9 cellular contexts compared by ENCODE assay signal in genomic region chr5:116577064-116577788, GRCh38. TPM values are rescaled to one million over a fixed set of nuclear protein-coding genes. Genes with fewer than 3 reads are reported as not detected.
DNase-seq lines count a peak whose midpoint lies in the region; ATAC-seq and TF ChIP-seq lines count a peak whose summit lies in the region.
"Had no signal": no experiment of that assay in that cellular context is flagged by ENCODE, and none has a peak within 500 bp of the region (broad histone marks: within the 10 kb centered on the region; RNA-seq: fewer than 3 reads in every experiment).

No MANE protein-coding gene starts in this region.

- peaks cover 17% of the 10 kb centered on the region for H3K27me3 ChIP-seq in MM.1S (replicated peaks; ENCODE audit: insufficient read depth, low read length)
- H3K27me3 ChIP-seq in sigmoid colon = no peaks in the 10 kb centered on the region

- peak overlapping the region; percentile 43; the same call in 1 of the 2 replicates for H3K27ac ChIP-seq in MM.1S (ENCODE audit: low read length)
- no peak overlapping the region for H3K27ac ChIP-seq in sigmoid colon
- H3K27ac ChIP-seq in RWPE1 = no peak overlapping the region

- WGBS in sigmoid colon, 2 donors = 70 to 85% methylated on average over 12 of the region's 12 CpGs

- no peaks in the 10 kb centered on the region for H4K20me1 ChIP-seq in MM.1S (ENCODE audit: insufficient read depth, low read length)

- TF ChIP-seq EP300 in sigmoid colon (IDR thresholded peaks at IDR 0.05) = no peak

- H3K4me3 Mint-ChIP-seq in activated CD8-positive, alpha-beta memory T cell treated with anti-CD3 and anti-CD28 coated beads, Interleukin-2, amount 10 ng/mL, durations not matched to agents 7 days and 5 days = no peak overlapping the region
- peak overlapping the region in 1 of 2 donors; percentile 26 for H3K4me3 Mint-ChIP-seq in stimulated activated naive B cell treated with anti-CD40 and anti-IgM and Interleukin-4, amounts not matched to agents 10 μg/mL and 1 μg/mL and 100 μg/mL, for 72 hours

- POLR2A ChIA-PET in RWPE1 (lab: Yijun Ruan, JAX; ENCODE audit: low non-redundant PET) = no interaction called here

- H3K9me2 ChIP-seq in MM.1S (replicated peaks; ENCODE audit: insufficient read depth, low read length) = no peaks in the 10 kb centered on the region

- H3K9me3 ChIP-seq in MM.1S (replicated peaks; ENCODE audit: insufficient read depth, low read length) = no peaks in the 10 kb centered on the region
- H3K9me3 ChIP-seq in sigmoid colon = no peaks in the 10 kb centered on the region

- no peak for DNase-seq in activated CD8-positive, alpha-beta memory T cell treated with anti-CD3 and anti-CD28 coated beads, Interleukin-2, amount 10 ng/mL, durations not matched to agents 7 days and 5 days
- DNase-seq in activated CD8-positive, alpha-beta memory T cell treated with anti-CD3 and anti-CD28 coated beads, Interleukin-2, amount 50 U/mL, for 4 hours = no peak
- DNase-seq in MM.1S (peak; percentile 90), NCI-H2227 treated with DMSO at 0.1 percent for 48 hours (lab: John Stamatoyannopoulos, UW) (no peak), sigmoid colon (no peak), RWPE1 (ENCODE audit: low spot score) (no peak)
- DNase-seq in stimulated activated naive B cell treated with anti-CD40 and anti-IgM and Interleukin-4, amounts not matched to agents 10 μg/mL and 1 μg/mL and 100 μg/mL, for 72 hours = peak; percentile 46
- DNase-seq: T1000 had no signal

- peak overlapping the region; percentile 89 for H3K4me2 ChIP-seq in MM.1S (ENCODE audit: low read depth, low read length)

- ATAC-seq in activated CD8-positive, alpha-beta memory T cell treated with anti-CD3 and anti-CD28 coated beads, Interleukin-2, amount 10 ng/mL, durations not matched to agents 7 days and 5 days = peak; percentile 17
- ATAC-seq in HG02678 (IDR thresholded peaks at IDR 0.05; ENCODE audit: unreplicated experiment) = peak; percentile 47
- ATAC-seq in stimulated activated naive B cell treated with anti-CD40 and anti-IgM and Interleukin-4, amounts not matched to agents 10 μg/mL and 1 μg/mL and 100 μg/mL, for 72 hours (replicated peaks) = peak; percentile 68 to 69

- TF ChIP-seq CTCF in MM.1S (IDR thresholded peaks at IDR 0.05; ENCODE audit: low read length) (no peak), sigmoid colon (IDR thresholded peaks at IDR 0.05) (no peak), RWPE1 (conservative IDR thresholded peaks at IDR 0.05; ENCODE audit: low read depth) (no peak)

- H3K27me3 Mint-ChIP-seq in activated CD8-positive, alpha-beta memory T cell treated with anti-CD3 and anti-CD28 coated beads, Interleukin-2, amount 10 ng/mL, durations not matched to agents 7 days and 5 days = peaks cover 82% of the 10 kb centered on the region
- H3K27me3 Mint-ChIP-seq in stimulated activated naive B cell treated with anti-CD40 and anti-IgM and Interleukin-4, amounts not matched to agents 10 μg/mL and 1 μg/mL and 100 μg/mL, for 72 hours = peaks cover 60 to 70% of the 10 kb centered on the region in 2 donors

- no peak overlapping the region for H3K27ac Mint-ChIP-seq in activated CD8-positive, alpha-beta memory T cell treated with anti-CD3 and anti-CD28 coated beads, Interleukin-2, amount 10 ng/mL, durations not matched to agents 7 days and 5 days
- H3K27ac Mint-ChIP-seq in stimulated activated naive B cell treated with anti-CD40 and anti-IgM and Interleukin-4, amounts not matched to agents 10 μg/mL and 1 μg/mL and 100 μg/mL, for 72 hours = no peak overlapping the region

- H2AFZ ChIP-seq in MM.1S (ENCODE audit: low read length) = no peak overlapping the region

- intact Hi-C loops in sigmoid colon (cut with DNase I) = loop anchor here (10.0 kb wide), 5 partner anchors 158 to 1158 kb away; no protein-coding TSS in a partner anchor

- no peak overlapping the region for H3K9ac ChIP-seq in MM.1S (ENCODE audit: low read length)

- TF ChIP-seq POLR2A in sigmoid colon (IDR thresholded peaks at IDR 0.05) = no peak

- peaks cover 14% of the 10 kb centered on the region for H3F3A ChIP-seq in MM.1S (ENCODE audit: insufficient read depth, low read length)

- peak overlapping the region; percentile 67 for H3K4me3 ChIP-seq in MM.1S (ENCODE audit: low read length)
- no peak overlapping the region for H3K4me3 ChIP-seq in sigmoid colon

- no peaks in the 10 kb centered on the region for H3K79me2 ChIP-seq in MM.1S (ENCODE audit: low read length)

- H3K36me3 ChIP-seq in MM.1S (replicated peaks; ENCODE audit: insufficient read depth, low read length) (no peaks in the 10 kb centered on the region), sigmoid colon (no peaks in the 10 kb centered on the region)

- peaks cover 27% of the 10 kb centered on the region for H3K4me1 Mint-ChIP-seq in activated CD8-positive, alpha-beta memory T cell treated with anti-CD3 and anti-CD28 coated beads, Interleukin-2, amount 10 ng/mL, durations not matched to agents 7 days and 5 days
- H3K4me1 Mint-ChIP-seq in stimulated activated naive B cell treated with anti-CD40 and anti-IgM and Interleukin-4, amounts not matched to agents 10 μg/mL and 1 μg/mL and 100 μg/mL, for 72 hours = peaks cover 24 to 53% of the 10 kb centered on the region in 2 donors

- H3K4me1 ChIP-seq in MM.1S (ENCODE audit: low read length) (peaks cover 8% of the 10 kb centered on the region; the same call in 1 of the 2 replicates), sigmoid colon (peaks cover 0 to 23% (median 11%) of the 10 kb centered on the region in 4 donors)

- CTCF ChIA-PET in activated CD8-positive, alpha-beta memory T cell treated with anti-CD3 and anti-CD28 coated beads, Interleukin-2, amount 10 ng/mL, durations not matched to agents 7 days and 5 days (lab: Charles Lee) = interaction anchor here (1.6 kb wide), 1 partner anchor 31 kb away, joined by 3 read pairs; no protein-coding TSS in a partner anchor
- CTCF ChIA-PET in RWPE1 (lab: Yijun Ruan, JAX) = interaction anchor here (0.5 to 1.1 kb wide), 4 partner anchors 58 to 378 kb away, joined by 3 read pairs; no protein-coding TSS in a partner anchor

- H3K9me3 Mint-ChIP-seq in activated CD8-positive, alpha-beta memory T cell treated with anti-CD3 and anti-CD28 coated beads, Interleukin-2, amount 10 ng/mL, durations not matched to agents 7 days and 5 days (ENCODE audit: low read depth) = no peaks in the 10 kb centered on the region
- H3K9me3 Mint-ChIP-seq in stimulated activated naive B cell treated with anti-CD40 and anti-IgM and Interleukin-4, amounts not matched to agents 10 μg/mL and 1 μg/mL and 100 μg/mL, for 72 hours = no peaks in the 10 kb centered on the region

- peaks cover 1% of the 10 kb centered on the region for H3K36me3 Mint-ChIP-seq in activated CD8-positive, alpha-beta memory T cell treated with anti-CD3 and anti-CD28 coated beads, Interleukin-2, amount 10 ng/mL, durations not matched to agents 7 days and 5 days
- H3K36me3 Mint-ChIP-seq in stimulated activated naive B cell treated with anti-CD40 and anti-IgM and Interleukin-4, amounts not matched to agents 10 μg/mL and 1 μg/mL and 100 μg/mL, for 72 hours = peaks cover 0 to 5% of the 10 kb centered on the region in 2 donors

RNA-seq across cellular contexts. Expression of gene SEMA6A, which starts 2.6 kb away (rescaled TPM):
- under 1 TPM in 1 of 2 experiments, not detected in 1; 0.40 TPM for total RNA-seq in activated CD8-positive, alpha-beta memory T cell treated with anti-CD3 and anti-CD28 coated beads, Interleukin-2, amount 10 ng/mL, durations not matched to agents 7 days and 5 days
- 10 to 100 TPM; 25.0 to 55.7 (median 39.5) TPM for total RNA-seq in sigmoid colon
- polyA plus RNA-seq in sigmoid colon = 10 to 100 TPM in 1 of 3 donors, 1 to 10 TPM in 2; 4.9 to 16.3 (median 8.4) TPM

Comparison
In these comparisons a context has a peak if more than half of its experiments do, and no peak if none do; other contexts are left out.
1. ATAC-seq: peak in every context shown above with its lines; median percentile 68 in stimulated activated naive B cell treated with anti-CD40 and anti-IgM and Interleukin-4, amounts not matched to agents 10 μg/mL and 1 μg/mL and 100 μg/mL, for 72 hours; 47 in HG02678; 17 in activated CD8-positive, alpha-beta memory T cell treated with anti-CD3 and anti-CD28 coated beads, Interleukin-2, amount 10 ng/mL, durations not matched to agents 7 days and 5 days.
2. DNase-seq: peak in MM.1S (single experiment) and stimulated activated naive B cell treated with anti-CD40 and anti-IgM and Interleukin-4, amounts not matched to agents 10 μg/mL and 1 μg/mL and 100 μg/mL, for 72 hours (single experiment); none in activated CD8-positive, alpha-beta memory T cell treated with anti-CD3 and anti-CD28 coated beads, Interleukin-2, amount 10 ng/mL, durations not matched to agents 7 days and 5 days (single experiment), activated CD8-positive, alpha-beta memory T cell treated with anti-CD3 and anti-CD28 coated beads, Interleukin-2, amount 50 U/mL, for 4 hours (single experiment), NCI-H2227 treated with DMSO at 0.1 percent for 48 hours (single experiment), sigmoid colon (single experiment) and RWPE1 (single experiment).
3. RNA of gene SEMA6A, which starts 2.6 kb away (total RNA-seq): 25.0 to 55.7 TPM in sigmoid colon; 0.40 TPM in activated CD8-positive, alpha-beta memory T cell treated with anti-CD3 and anti-CD28 coated beads, Interleukin-2, amount 10 ng/mL, durations not matched to agents 7 days and 5 days; every median in the first group is over 10 times any median in the second.